ENCODE assay signal across 8 cellular contexts in genomic region chr15:23857028-23857641, GRCh38.
DNase-seq lines count a peak whose midpoint lies in the region; ATAC-seq and TF ChIP-seq lines count a peak whose summit lies in the region.

No MANE protein-coding gene starts in this region.

- H3K36me3 ChIP-seq in iPS-15b (ENCODE audit: control insufficient read depth, insufficient read depth, low read length) (no peaks in the 10 kb centered on the region), transverse colon (no peaks in the 10 kb centered on the region)

- intact Hi-C loops in transverse colon (cut with DNase I; ENCODE audit: low total_unique reads) = no loop called here

- H3K27ac ChIP-seq in transverse colon = no peak overlapping the region

- no peak for TF ChIP-seq POLR2A in transverse colon (IDR thresholded peaks at IDR 0.05)

- in situ Hi-C loops in ACHN (cut with HindIII; ENCODE audit: low pct_ligation_motif_present, low pct_unique_long_range_greater_than_20kb, low sequenced_read_pairs) = loop anchor here (25.0 kb wide), 1 partner anchor 220 kb away; the partner anchor contains the start of gene MAGEL2
- in situ Hi-C loops in transverse colon (cut with MboI; ENCODE audit: low pct_ligation_motif_present in 1 of 4, low pct_unique_long_range_greater_than_20kb in 1 of 4, low sequenced_read_pairs in 3 of 4) = loop anchor here in 3 of 4 donors (10.0 to 25.0 kb wide), 2 partner anchors 212 to 220 kb away; partner anchors contain the start of gene MAGEL2 (in 3 of the 3)

- H3K4me3 ChIP-seq in iPS-15b (ENCODE audit: low read depth, low read length) = peak overlapping the region; percentile 9
- no peak overlapping the region for H3K4me3 ChIP-seq in transverse colon

- H3K4me1 ChIP-seq in iPS-15b (ENCODE audit: control insufficient read depth, insufficient read depth, low read length) (peaks cover 10% of the 10 kb centered on the region), transverse colon (no peaks in the 10 kb centered on the region)

- DNase-seq in ACHN (peak; percentile 56), HEK293T (ENCODE audit: extremely low spot score) (peak; percentile 9), RPMI7951 (ENCODE audit: low read depth) (peak; percentile 22), transverse colon (peak; percentile 50), GM10248 (ENCODE audit: extremely low spot score) (no peak)

- TF ChIP-seq CTCF in transverse colon (IDR thresholded peaks at IDR 0.05) = peak; percentile 23 to 47 (median 36)
- TF ChIP-seq CTCF in GM10248 (IDR thresholded peaks at IDR 0.05; ENCODE audit: control extremely low read depth, extremely low read depth, low read depth, missing control alignments) = no peak

- H3K9me3 ChIP-seq in iPS-15b (ENCODE audit: control insufficient read depth, insufficient read depth, low read length) (no peaks in the 10 kb centered on the region), transverse colon (no peaks in the 10 kb centered on the region)

- H3K9ac ChIP-seq in iPS-15b (ENCODE audit: low read depth, low read length) = no peak overlapping the region

- TF ChIP-seq EP300 in transverse colon (IDR thresholded peaks at IDR 0.05; ENCODE audit: low read depth) = no peak

- H3K27me3 ChIP-seq in iPS-15b (ENCODE audit: control insufficient read depth, insufficient read depth, low read length) (no peaks in the 10 kb centered on the region), transverse colon (peaks cover 4% of the 10 kb centered on the region)

- POLR2A ChIA-PET in HEK293T (lab: Yijun Ruan, JAX) (no interaction called here), GM10248 (lab: Yijun Ruan, JAX) (no interaction called here)

- CTCF ChIA-PET in HEK293T (lab: Yijun Ruan, JAX) (no interaction called here), GM10248 (lab: Yijun Ruan, JAX) (no interaction called here)

- ATAC-seq in GM21423 (IDR thresholded peaks at IDR 0.05; ENCODE audit: unreplicated experiment) (no peak), HG02884 (IDR thresholded peaks at IDR 0.05; ENCODE audit: unreplicated experiment) (no peak)

- WGBS in transverse colon (ENCODE audit: low coverage in 1 of 2), 2 donors = 19 to 33% methylated on average over 12 of the region's 12 CpGs

TF ChIP-seq in HEK293T, 16 proteins besides CTCF, POLR2A, EP300 and RAD21:
- TF ChIP-seq SP1 (IDR thresholded peaks at IDR 0.05) = no peak
- no peak for TF ChIP-seq NFRKB (IDR thresholded peaks at IDR 0.05)
- TF ChIP-seq PKNOX1 (IDR thresholded peaks at IDR 0.05) = no peak
- no peak for TF ChIP-seq FOXA1 (IDR thresholded peaks at IDR 0.05)
- TF ChIP-seq TARDBP (IDR thresholded peaks at IDR 0.05) = no peak
- no peak for TF ChIP-seq L3MBTL2 (conservative IDR thresholded peaks at IDR 0.05)
- TF ChIP-seq FOXM1 (IDR thresholded peaks at IDR 0.05; ENCODE audit: borderline replicate concordance) = no peak
- TF ChIP-seq CTBP1 (IDR thresholded peaks at IDR 0.05; ENCODE audit: borderline replicate concordance) = no peak
